Comparison of ENCODE assay signal across 9 cellular contexts in genomic region chr1:157691285-157691920, GRCh38. TPM values are rescaled to one million over a fixed set of nuclear protein-coding genes. Genes with fewer than 3 reads are reported as not detected.
DNase-seq lines count a peak whose midpoint lies in the region; ATAC-seq and TF ChIP-seq lines count a peak whose summit lies in the region.
"Had no signal": no experiment of that assay in that cellular context is flagged by ENCODE, and none has a peak within 500 bp of the region (broad histone marks: within the 10 kb centered on the region; RNA-seq: fewer than 3 reads in every experiment).

No MANE protein-coding gene starts in this region.

- no peak for TF ChIP-seq POLR2A in GM18505 (IDR thresholded peaks at IDR 0.05; ENCODE audit: borderline replicate concordance, extremely low read depth, insufficient read depth, insufficient read length)

- H3K27ac Mint-ChIP-seq in activated CD8-positive, alpha-beta T cell treated with anti-CD3 and anti-CD28 coated beads for 36 hours: no peak overlapping the region
- H3K27ac Mint-ChIP-seq in activated CD8-positive, alpha-beta T cell treated with anti-CD3 and anti-CD28 coated beads, Interleukin-2, amount 10 ng/mL, durations not matched to agents 7 days and 5 days: no peak overlapping the region
- H3K27ac Mint-ChIP-seq: activated naive CD8-positive, alpha-beta T cell treated with anti-CD3 and anti-CD28 coated beads, Interleukin-2, amount 10 ng/mL, durations not matched to agents 7 days and 5 days had no signal

- peak; percentile 52 for TF ChIP-seq CTCF in activated CD8-positive, alpha-beta T cell treated with anti-CD3 and anti-CD28 coated beads for 36 hours (IDR thresholded peaks at IDR 0.05)

- no peak for DNase-seq in activated CD8-positive, alpha-beta T cell treated with anti-CD3 and anti-CD28 coated beads for 36 hours
- DNase-seq in activated CD8-positive, alpha-beta T cell treated with anti-CD3 and anti-CD28 coated beads, Interleukin-2, amount 10 ng/mL, durations not matched to agents 7 days and 5 days: no peak
- DNase-seq in NCI-H446 treated with DMSO at 0.1 percent for 48 hours (lab: John Stamatoyannopoulos, UW) (peak; percentile 26), cerebellum (ENCODE audit: low spot score) (peak; percentile 68), myocyte (ENCODE audit: low read depth) (peak; percentile 17), GF-D8 (lab: John Stamatoyannopoulos, UW) (no peak)
- DNase-seq: activated naive CD8-positive, alpha-beta T cell treated with anti-CD3 and anti-CD28 coated beads, Interleukin-2, amount 10 ng/mL, durations not matched to agents 7 days and 5 days had no signal

- POLR2A ChIA-PET in activated CD8-positive, alpha-beta T cell treated with anti-CD3 and anti-CD28 coated beads for 36 hours (lab: Charles Lee): no interaction called here
- POLR2A ChIA-PET in activated CD8-positive, alpha-beta T cell treated with anti-CD3 and anti-CD28 coated beads, Interleukin-2, amount 10 ng/mL, durations not matched to agents 7 days and 5 days (lab: Charles Lee): no interaction called here

- CTCF ChIA-PET in activated CD8-positive, alpha-beta T cell treated with anti-CD3 and anti-CD28 coated beads for 36 hours (lab: Charles Lee): interaction anchor here (0.8 to 2.6 kb wide), 7 partner anchors 9 to 185 kb away, joined by 3 to 28 read pairs (median 4); no protein-coding TSS in a partner anchor
- CTCF ChIA-PET in activated CD8-positive, alpha-beta T cell treated with anti-CD3 and anti-CD28 coated beads, Interleukin-2, amount 10 ng/mL, durations not matched to agents 7 days and 5 days (lab: Charles Lee): interaction anchor here (0.7 to 2.7 kb wide), 4 partner anchors 15 to 113 kb away, joined by 4 to 34 read pairs (median 4); no protein-coding TSS in a partner anchor

- H3K27me3 Mint-ChIP-seq in activated CD8-positive, alpha-beta T cell treated with anti-CD3 and anti-CD28 coated beads for 36 hours: no peaks in the 10 kb centered on the region
- H3K27me3 Mint-ChIP-seq in activated CD8-positive, alpha-beta T cell treated with anti-CD3 and anti-CD28 coated beads, Interleukin-2, amount 10 ng/mL, durations not matched to agents 7 days and 5 days (ENCODE audit: low read depth): peaks cover 7% of the 10 kb centered on the region

- no peaks in the 10 kb centered on the region for H3K36me3 Mint-ChIP-seq in activated CD8-positive, alpha-beta T cell treated with anti-CD3 and anti-CD28 coated beads for 36 hours (ENCODE audit: low read depth)
- H3K36me3 Mint-ChIP-seq in activated CD8-positive, alpha-beta T cell treated with anti-CD3 and anti-CD28 coated beads, Interleukin-2, amount 10 ng/mL, durations not matched to agents 7 days and 5 days (ENCODE audit: low read depth): no peaks in the 10 kb centered on the region
- H3K36me3 Mint-ChIP-seq: activated naive CD8-positive, alpha-beta T cell treated with anti-CD3 and anti-CD28 coated beads, Interleukin-2, amount 10 ng/mL, durations not matched to agents 7 days and 5 days had no signal

- no peak overlapping the region for H3K4me3 Mint-ChIP-seq in activated CD8-positive, alpha-beta T cell treated with anti-CD3 and anti-CD28 coated beads for 36 hours
- no peak overlapping the region for H3K4me3 Mint-ChIP-seq in activated CD8-positive, alpha-beta T cell treated with anti-CD3 and anti-CD28 coated beads, Interleukin-2, amount 10 ng/mL, durations not matched to agents 7 days and 5 days
- H3K4me3 Mint-ChIP-seq: activated naive CD8-positive, alpha-beta T cell treated with anti-CD3 and anti-CD28 coated beads, Interleukin-2, amount 10 ng/mL, durations not matched to agents 7 days and 5 days had no signal

- no peak for ATAC-seq in activated CD8-positive, alpha-beta T cell treated with anti-CD3 and anti-CD28 coated beads for 36 hours
- no peak for ATAC-seq in activated CD8-positive, alpha-beta T cell treated with anti-CD3 and anti-CD28 coated beads, Interleukin-2, amount 10 ng/mL, durations not matched to agents 7 days and 5 days
- ATAC-seq in GM18505 (IDR thresholded peaks at IDR 0.05; ENCODE audit: unreplicated experiment) (no peak), HG03095 (IDR thresholded peaks at IDR 0.05; ENCODE audit: unreplicated experiment) (no peak)

- H3K4me1 Mint-ChIP-seq in activated CD8-positive, alpha-beta T cell treated with anti-CD3 and anti-CD28 coated beads for 36 hours (ENCODE audit: low read depth): no peaks in the 10 kb centered on the region
- no peaks in the 10 kb centered on the region for H3K4me1 Mint-ChIP-seq in activated CD8-positive, alpha-beta T cell treated with anti-CD3 and anti-CD28 coated beads, Interleukin-2, amount 10 ng/mL, durations not matched to agents 7 days and 5 days (ENCODE audit: low read depth)
- H3K4me1 Mint-ChIP-seq: activated naive CD8-positive, alpha-beta T cell treated with anti-CD3 and anti-CD28 coated beads, Interleukin-2, amount 10 ng/mL, durations not matched to agents 7 days and 5 days had no signal

- intact Hi-C loops in activated CD8-positive, alpha-beta T cell treated with anti-CD3 and anti-CD28 coated beads for 36 hours (cut with micrococcal nuclease): loop anchor here (10.0 kb wide), 1 partner anchor 107 kb away; no protein-coding TSS in a partner anchor

- H3K9me3 Mint-ChIP-seq in activated CD8-positive, alpha-beta T cell treated with anti-CD3 and anti-CD28 coated beads for 36 hours: no peaks in the 10 kb centered on the region
- H3K9me3 Mint-ChIP-seq in activated CD8-positive, alpha-beta T cell treated with anti-CD3 and anti-CD28 coated beads, Interleukin-2, amount 10 ng/mL, durations not matched to agents 7 days and 5 days (ENCODE audit: insufficient read depth): no peaks in the 10 kb centered on the region
- H3K9me3 Mint-ChIP-seq: activated naive CD8-positive, alpha-beta T cell treated with anti-CD3 and anti-CD28 coated beads, Interleukin-2, amount 10 ng/mL, durations not matched to agents 7 days and 5 days had no signal

RNA-seq across cellular contexts. Expression of gene FCRL3, which starts 9.2 kb away (rescaled TPM):
- 1 to 10 TPM; 5.7 to 6.4 TPM for total RNA-seq in activated CD8-positive, alpha-beta T cell treated with anti-CD3 and anti-CD28 coated beads for 36 hours
- total RNA-seq in activated CD8-positive, alpha-beta T cell treated with anti-CD3 and anti-CD28 coated beads, Interleukin-2, amount 10 ng/mL, durations not matched to agents 7 days and 5 days: under 1 TPM; 0.37 to 0.42 TPM
- total RNA-seq in cerebellum (not detected), myocyte (not detected in 2 replicates)
- polyA plus RNA-seq in myocyte (2012): not detected

Comparison
In these comparisons a context has a peak if more than half of its experiments do, and no peak if none do; other contexts are left out.
1. DNase-seq: peak in NCI-H446 treated with DMSO at 0.1 percent for 48 hours (single experiment), cerebellum (single experiment) and myocyte (single experiment); none in activated CD8-positive, alpha-beta T cell treated with anti-CD3 and anti-CD28 coated beads for 36 hours (single experiment), activated CD8-positive, alpha-beta T cell treated with anti-CD3 and anti-CD28 coated beads, Interleukin-2, amount 10 ng/mL, durations not matched to agents 7 days and 5 days (single experiment) and GF-D8 (single experiment).